14 cellular contexts compared by ENCODE assay signal in the genomic region with DNA sequence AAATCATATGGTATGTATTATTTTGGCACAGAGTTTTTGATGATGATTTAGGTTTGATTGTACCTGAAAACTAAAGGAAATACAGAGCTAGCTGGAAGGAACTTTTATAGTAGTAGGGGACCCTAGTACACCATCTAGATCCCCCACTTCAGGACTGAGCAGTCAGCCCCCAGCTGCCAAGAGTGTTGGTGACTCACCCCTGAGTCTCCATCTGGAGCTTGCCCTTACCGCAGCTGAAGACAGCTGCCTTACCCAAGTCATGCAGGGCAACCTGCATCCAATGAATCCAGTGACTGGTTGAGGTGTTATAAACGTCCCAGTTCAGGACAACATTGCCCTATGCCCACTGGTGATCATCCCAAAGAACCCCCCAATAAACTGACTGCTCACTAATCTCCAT. TPM values are rescaled to one million over a fixed set of nuclear protein-coding genes. Genes with fewer than 3 reads are reported as not detected.
DNase-seq lines count a peak whose midpoint lies in the region; ATAC-seq, FAIRE-seq and TF ChIP-seq lines count a peak whose summit lies in the region.
"Had no signal": no experiment of that assay in that cellular context is flagged by ENCODE, and none has a peak within 500 bp of the region (broad histone marks: within the 10 kb centered on the region; RNA-seq: fewer than 3 reads in every experiment).

No MANE protein-coding gene starts in this region.

- in situ Hi-C loops in ACHN (cut with HindIII; ENCODE audit: low pct_ligation_motif_present, low pct_unique_long_range_greater_than_20kb, low sequenced_read_pairs), result loop anchor here (25.0 kb wide), 1 partner anchor 263 kb away; a partner anchor contains a TSS

- H3K9ac ChIP-seq in astrocyte (ENCODE audit: low read length), result no peak overlapping the region

- no peak overlapping the region for H3K27ac ChIP-seq in astrocyte (ENCODE audit: low read depth, low read length)
- H3K27ac ChIP-seq: thyroid gland had no signal

- no peaks in the 10 kb centered on the region for H3K36me3 Mint-ChIP-seq in astrocyte (ENCODE audit: low read depth, unreplicated experiment)

- peak; percentile 64 for DNase-seq in ACHN
- peak; percentile 78 for DNase-seq in HT1080 (ENCODE audit: low read depth)
- peak; percentile 75 for DNase-seq in astrocyte (ENCODE audit: low read depth)
- peak; percentile 32 for DNase-seq in hepatic stellate cell (ENCODE audit: low spot score)
- DNase-seq in NCI-H1436 treated with DMSO at 0.1 percent for 48 hours (lab: John Stamatoyannopoulos, UW), result no peak
- DNase-seq in SKM-1 treated with dmso at 0.1 percent for 144 hours (lab: John Stamatoyannopoulos, UW; ENCODE audit: unreplicated experiment), result no peak
- DNase-seq: activated CD4-positive, alpha-beta T cell treated with anti-CD3 and anti-CD28 coated beads for 36 hours; KG1; NCI-H510A; SHP77; thyroid gland had no signal

- H3K4me3 ChIP-seq in astrocyte (ENCODE audit: insufficient read depth, low read depth, low read length), result no peak overlapping the region
- H3K4me3 ChIP-seq: thyroid gland had no signal

- H3K27me3 ChIP-seq in astrocyte (ENCODE audit: insufficient read depth, low read length), result no peaks in the 10 kb centered on the region
- H3K27me3 ChIP-seq: thyroid gland had no signal

- ATAC-seq in HG03039 (IDR thresholded peaks at IDR 0.05; ENCODE audit: unreplicated experiment), result no peak
- ATAC-seq in HG03520 (IDR thresholded peaks at IDR 0.05; ENCODE audit: unreplicated experiment), result no peak

- H3K4me2 ChIP-seq in astrocyte (ENCODE audit: low read length), result peak overlapping the region; percentile 7

- no peak overlapping the region for H3K4me3 Mint-ChIP-seq in astrocyte (ENCODE audit: unreplicated experiment)
- H3K4me3 Mint-ChIP-seq: activated CD4-positive, alpha-beta T cell treated with anti-CD3 and anti-CD28 coated beads for 36 hours; activated T-helper 17 cell treated with anti-CD3 and anti-CD28 coated beads, Interleukin-2, amount 50 U/mL, for 72 hours had no signal

- peak; percentile 81 for FAIRE-seq in astrocyte (lab: Jason Lieb, UNC)

- H3K36me3 ChIP-seq in astrocyte (ENCODE audit: insufficient read depth, low read length), result peaks cover 5% of the 10 kb centered on the region

- H3K79me2 ChIP-seq in astrocyte (ENCODE audit: insufficient read depth, low read length), result peaks cover 9% of the 10 kb centered on the region

- H3K27ac Mint-ChIP-seq in astrocyte (ENCODE audit: unreplicated experiment), result no peak overlapping the region
- H3K27ac Mint-ChIP-seq: activated CD4-positive, alpha-beta T cell treated with anti-CD3 and anti-CD28 coated beads for 36 hours; activated T-helper 17 cell treated with anti-CD3 and anti-CD28 coated beads, Interleukin-2, amount 50 U/mL, for 72 hours had no signal

- H4K20me1 ChIP-seq in astrocyte (ENCODE audit: insufficient read depth, low read length), result peaks cover 10% of the 10 kb centered on the region

- H2AFZ ChIP-seq in astrocyte (ENCODE audit: low read depth, low read length), result no peak overlapping the region

- no peaks in the 10 kb centered on the region for H3K27me3 Mint-ChIP-seq in astrocyte (ENCODE audit: low read depth, unreplicated experiment)
- H3K27me3 Mint-ChIP-seq: activated CD4-positive, alpha-beta T cell treated with anti-CD3 and anti-CD28 coated beads for 36 hours; activated T-helper 17 cell treated with anti-CD3 and anti-CD28 coated beads, Interleukin-2, amount 50 U/mL, for 72 hours had no signal

- H3K9me3 ChIP-seq in astrocyte (ENCODE audit: insufficient read depth, low read depth, low read length), result no peaks in the 10 kb centered on the region
- H3K9me3 ChIP-seq: thyroid gland had no signal

- H3K9me3 Mint-ChIP-seq in astrocyte (ENCODE audit: unreplicated experiment), result no peaks in the 10 kb centered on the region
- H3K9me3 Mint-ChIP-seq: activated T-helper 17 cell treated with anti-CD3 and anti-CD28 coated beads, Interleukin-2, amount 50 U/mL, for 72 hours had no signal

- H3K4me1 Mint-ChIP-seq in astrocyte (ENCODE audit: low read depth, unreplicated experiment), result peaks cover 11% of the 10 kb centered on the region

- peaks cover 13% of the 10 kb centered on the region for H3K4me1 ChIP-seq in astrocyte (ENCODE audit: insufficient read depth, low read length)
- H3K4me1 ChIP-seq: thyroid gland had no signal

- no peak for TF ChIP-seq CTCF in astrocyte (IDR thresholded peaks at IDR 0.05; ENCODE audit: insufficient read depth, low read depth, low read length)

RNA-seq across cellular contexts. Expression of a gene that starts 15.3 kb away (rescaled TPM):
- total RNA-seq in HT1080 (2014; rRNA removed; shearing (Covaris generic)), result 18.2 and 19.3 TPM in 2 replicates
- 17.2 and 18.6 TPM in 2 replicates for polyA plus RNA-seq in HT1080 (2015; cell fraction: cytosol; rRNA removed)
- polyA plus RNA-seq in HT1080 (2015; cell fraction: nucleus; rRNA removed), result 39.4 and 40.4 TPM in 2 replicates
- total RNA-seq in astrocyte, result 17.9 and 27.5 TPM in 2 replicates

RNA-seq across cellular contexts. Expression of a gene that starts 15.4 kb away (rescaled TPM):
- total RNA-seq in HT1080 (2014; rRNA removed; shearing (Covaris generic)), result 99.1 and 125 TPM in 2 replicates
- 62.5 and 71.4 TPM in 2 replicates for polyA plus RNA-seq in HT1080 (2015; cell fraction: cytosol; rRNA removed)
- polyA plus RNA-seq in HT1080 (2015; cell fraction: nucleus; rRNA removed), result 173 and 193 TPM in 2 replicates
- 47.5 and 49.3 TPM in 2 replicates for total RNA-seq in astrocyte

RNA-seq across cellular contexts. Expression of a gene that starts 36.9 kb away (rescaled TPM):
- 11.5 and 14.2 TPM in 2 replicates for total RNA-seq in HT1080 (2014; rRNA removed; shearing (Covaris generic))
- 14.9 and 18.1 TPM in 2 replicates for polyA plus RNA-seq in HT1080 (2015; cell fraction: cytosol; rRNA removed)
- 35.9 and 40.6 TPM in 2 replicates for polyA plus RNA-seq in HT1080 (2015; cell fraction: nucleus; rRNA removed)
- 3.0 and 4.1 TPM in 2 replicates for total RNA-seq in astrocyte

Comparison
In these comparisons a context has a peak if more than half of its experiments do, and no peak if none do; other contexts are left out.
1. DNase-seq: peak in ACHN (single experiment), HT1080 (single experiment), astrocyte (single experiment) and hepatic stellate cell (single experiment); none in NCI-H1436 treated with DMSO at 0.1 percent for 48 hours (single experiment) and SKM-1 treated with dmso at 0.1 percent for 144 hours (single experiment).